14 cellular contexts compared by ENCODE assay signal in genomic region chr10:14873090-14873760, GRCh38. TPM values are rescaled to one million over a fixed set of nuclear protein-coding genes. Genes with fewer than 3 reads are reported as not detected.
A peak's percentile ranks its signal among the peaks of the same experiment; 100 is the strongest.
DNase-seq lines count a peak whose midpoint lies in the region; ATAC-seq, FAIRE-seq and TF ChIP-seq lines count a peak whose summit lies in the region.
"Had no signal": no experiment of that assay in that cellular context is flagged by ENCODE, and none has a peak within 500 bp of the region (broad histone marks: within the 10 kb centered on the region; RNA-seq: fewer than 3 reads in every experiment).

No MANE protein-coding gene starts in this region.

- H2BK12ac ChIP-seq in mesenchymal stem cell (ENCODE audit: low read length in 2 of 2) (no peak overlapping the region), H9 (ENCODE audit: insufficient read length, low read depth, low read length) (no peak overlapping the region)

- peaks cover 4 to 23% (median 20%) of the 10 kb centered on the region in 3 experiments; a peak in 6 of 7 replicates for H3K36me3 Mint-ChIP-seq in H9 (ENCODE audit: insufficient read depth in 1 of 3, low read depth in 3 of 3)

- H3K23me2 ChIP-seq in H9 (ENCODE audit: insufficient read length, low read depth, low read length, poor library complexity, severe bottlenecking), result no peaks in the 10 kb centered on the region

- H3K27me3 ChIP-seq in SJSA1 (replicated peaks) (no peaks in the 10 kb centered on the region), mesenchymal stem cell (ENCODE audit: control insufficient read depth in 1 of 2, insufficient read depth in 1 of 2, low read length in 2 of 2) (no peaks in the 10 kb centered on the region), H9 (ENCODE audit: insufficient read depth, low read length) (no peaks in the 10 kb centered on the region), BE2C (no peaks in the 10 kb centered on the region)

- H4K91ac ChIP-seq in mesenchymal stem cell (ENCODE audit: low read length) (no peak overlapping the region), H9 (ENCODE audit: insufficient read length, low read depth, low read length) (no peak overlapping the region)

- H3K4me1 ChIP-seq in SJSA1 (replicated peaks) (peaks cover 17% of the 10 kb centered on the region), mesenchymal stem cell (ENCODE audit: control insufficient read depth, insufficient read depth, low read depth, low read length) (peaks cover 7% of the 10 kb centered on the region), H9 (ENCODE audit: insufficient read depth, low read length) (peaks cover 5% of the 10 kb centered on the region; the same call in 1 of the 2 replicates), BE2C (peaks cover 2% of the 10 kb centered on the region)

- no peak overlapping the region for H3K4me3 Mint-ChIP-seq in H9

- H4K8ac ChIP-seq in mesenchymal stem cell (ENCODE audit: low read length), result no peak overlapping the region
- H4K8ac ChIP-seq in H9 (replicated peaks; ENCODE audit: insufficient read length, low read depth, low read length), result no peak overlapping the region

- no peak overlapping the region for H3T11ph ChIP-seq in H9 (ENCODE audit: low read length)

- H3K18ac ChIP-seq in mesenchymal stem cell (ENCODE audit: low read depth in 1 of 2, low read length in 2 of 2), result no peak overlapping the region
- H3K18ac ChIP-seq in H9 (ENCODE audit: insufficient read length, low read depth, low read length), result no peak overlapping the region

- H2BK5ac ChIP-seq in mesenchymal stem cell (ENCODE audit: low read depth, low read length, poor library complexity, severe bottlenecking) (no peak overlapping the region), H9 (ENCODE audit: insufficient read length, low read length) (no peak overlapping the region)

- no peaks in the 10 kb centered on the region; the same call in 1 of the 2 replicates for H3K79me2 ChIP-seq in H9 (ENCODE audit: insufficient read depth, low read length)

- H2AK5ac ChIP-seq in mesenchymal stem cell (ENCODE audit: low read length, severe bottlenecking), result no peak overlapping the region
- no peak overlapping the region for H2AK5ac ChIP-seq in H9 (ENCODE audit: insufficient read length, low read length)

- H3K23ac ChIP-seq in mesenchymal stem cell (ENCODE audit: low read length in 2 of 2) (no peak overlapping the region), H9 (ENCODE audit: insufficient read length, low read depth, low read length) (no peak overlapping the region)

- H3K36me3 ChIP-seq in SJSA1 (peaks cover 21% of the 10 kb centered on the region), mesenchymal stem cell (ENCODE audit: control insufficient read depth in 1 of 2, insufficient read depth in 2 of 2, low read depth in 1 of 2, low read length in 2 of 2) (peaks cover 0 to 39% of the 10 kb centered on the region in 2 experiments), BE2C (peaks cover 7% of the 10 kb centered on the region)

- H3K79me1 ChIP-seq in mesenchymal stem cell (replicated peaks; ENCODE audit: low read length, poor library complexity, severe bottlenecking) (peaks cover 19% of the 10 kb centered on the region), H9 (ENCODE audit: insufficient read depth, low read depth, low read length, poor library complexity, severe bottlenecking) (no peaks in the 10 kb centered on the region)

- intact Hi-C loops in posterior vena cava (cut with DNase I), result no loop called here

- no peak overlapping the region for H3K4ac ChIP-seq in mesenchymal stem cell (ENCODE audit: low read depth in 1 of 2, low read length in 2 of 2)
- no peak overlapping the region for H3K4ac ChIP-seq in H9 (ENCODE audit: low read depth, low read length)

- no peak overlapping the region for H2BK15ac ChIP-seq in mesenchymal stem cell (ENCODE audit: low read depth, poor library complexity, severe bottlenecking)
- no peak overlapping the region for H2BK15ac ChIP-seq in H9 (ENCODE audit: low read depth, low read length)

- 29% methylated on average over 1 of the region's 2 CpGs for WGBS in mesenchymal stem cell
- no CpG with 5 or more reads among the region's 2 CpGs for WGBS in H9 (ENCODE audit: extremely low coverage, insufficient read length, low lambda C conversion rate)

- no peak overlapping the region for H3K56ac ChIP-seq in H9 (ENCODE audit: insufficient read length, low read depth, low read length)

- no peaks in the 10 kb centered on the region for H3K27me3 Mint-ChIP-seq in H9 (ENCODE audit: low read depth)

- H3K4me1 Mint-ChIP-seq in H9, result peaks cover 16 to 23% of the 10 kb centered on the region in 2 experiments

- no peak overlapping the region for H3K4me2 ChIP-seq in mesenchymal stem cell (ENCODE audit: low read length, poor library complexity, severe bottlenecking)
- H3K4me2 ChIP-seq in H9 (ENCODE audit: insufficient read depth, insufficient read length, low read length), result no peak overlapping the region

- peak; percentile 69 for FAIRE-seq in GM18507 (lab: Jason Lieb, UNC)

- no peaks in the 10 kb centered on the region for H4K20me1 ChIP-seq in H9 (ENCODE audit: control insufficient read depth, insufficient read depth, insufficient read length)

- no peak overlapping the region for H3K27ac Mint-ChIP-seq in H9
- H3K27ac Mint-ChIP-seq: activated naive CD4-positive, alpha-beta T cell treated with anti-CD3 and anti-CD28 coated beads, Interleukin-2, amount 50 U/mL, for 72 hours had no signal

- H3K14ac ChIP-seq in mesenchymal stem cell (ENCODE audit: low read length in 2 of 2) (no peak overlapping the region), H9 (ENCODE audit: insufficient read depth, low read length) (no peak overlapping the region)

- H3K9ac ChIP-seq in mesenchymal stem cell (ENCODE audit: low read length) (no peak overlapping the region), H9 (ENCODE audit: extremely low read depth, insufficient read length, low read length) (no peak overlapping the region)

- H3K27ac ChIP-seq in SJSA1 (peak overlapping the region; percentile 38), mesenchymal stem cell (ENCODE audit: low read length, poor library complexity, severe bottlenecking) (no peak overlapping the region), H9 (ENCODE audit: insufficient read length, low read depth, low read length) (no peak overlapping the region)

- DNase-seq in GM18507 (ENCODE audit: extremely low spot score, insufficient read length, low read depth), result no peak
- DNase-seq in SJSA1 (ENCODE audit: low read depth in 1 of 2, low spot score in 2 of 2), result peak; percentile 50 to 85
- DNase-seq in mesenchymal stem cell, result peak; percentile 16
- no peak for DNase-seq in H9
- no peak for DNase-seq in OCI-M2 (lab: John Stamatoyannopoulos, UW; ENCODE audit: unreplicated experiment)
- no peak for DNase-seq in posterior vena cava (ENCODE audit: low spot score)
- DNase-seq in BE2C, result no peak
- DNase-seq: activated CD4-positive, CD25-positive, alpha-beta regulatory T cell treated with anti-CD3 and anti-CD28 coated beads, Interleukin-2, amount 50 U/mL, for 72 hours; DMS 273 treated with DMSO at 0.1 percent for 48 hours; NCI-H1417; OCI-M1; retina had no signal

- H2BK120ac ChIP-seq in mesenchymal stem cell (ENCODE audit: low read depth, low read length) (no peak overlapping the region), H9 (ENCODE audit: low read depth, low read length, poor library complexity, severe bottlenecking) (no peak overlapping the region)

- peak; percentile 39 for ATAC-seq in HG02759 (IDR thresholded peaks at IDR 0.05; ENCODE audit: unreplicated experiment)
- ATAC-seq: activated naive CD4-positive, alpha-beta T cell treated with anti-CD3 and anti-CD28 coated beads, Interleukin-2, amount 50 U/mL, for 72 hours had no signal

- TF ChIP-seq CTCF in H9 (conservative IDR thresholded peaks at IDR 0.05) (no peak), BE2C (IDR thresholded peaks at IDR 0.05; ENCODE audit: low read depth, low read length) (no peak)

- H2AFZ ChIP-seq in mesenchymal stem cell (ENCODE audit: low read depth, low read length) (no peak overlapping the region), H9 (ENCODE audit: low read length) (no peak overlapping the region)

- no peaks in the 10 kb centered on the region for H3K9me3 Mint-ChIP-seq in H9
- H3K9me3 Mint-ChIP-seq: activated naive CD4-positive, alpha-beta T cell treated with anti-CD3 and anti-CD28 coated beads, Interleukin-2, amount 50 U/mL, for 72 hours had no signal

- H3K4me3 ChIP-seq in SJSA1 (no peak overlapping the region), mesenchymal stem cell (ENCODE audit: insufficient read depth in 1 of 2, low read depth in 1 of 2, low read length in 2 of 2) (no peak overlapping the region), BE2C (ENCODE audit: low read depth, low read length) (no peak overlapping the region)

- no peak overlapping the region for H2BK20ac ChIP-seq in H9 (ENCODE audit: low read depth, low read length, poor library complexity, severe bottlenecking)

- H3K9me3 ChIP-seq in SJSA1 (replicated peaks) (no peaks in the 10 kb centered on the region), mesenchymal stem cell (ENCODE audit: control insufficient read depth, low read length) (no peaks in the 10 kb centered on the region), H9 (ENCODE audit: control insufficient read depth, low read depth, low read length) (no peaks in the 10 kb centered on the region), BE2C (no peaks in the 10 kb centered on the region)

- no peak overlapping the region for H4K5ac ChIP-seq in H9 (ENCODE audit: insufficient read length, low read depth, low read length)

RNA-seq across cellular contexts. Expression of gene SUV39H2, which starts 5.4 kb away (rescaled TPM):
- total RNA-seq in SJSA1 (2014; rRNA removed; shearing (Covaris generic)), result 45.1 and 46.0 TPM in 2 replicates
- polyA plus RNA-seq in mesenchymal stem cell (2013, experiment 1 of 2), result 7.4 TPM
- polyA plus RNA-seq in mesenchymal stem cell (2013, experiment 2 of 2), result 8.9 TPM
- total RNA-seq in H9 (2021) (59.7 and 62.6 TPM in 2 replicates), posterior vena cava (1 to 10 TPM; 7.5 to 9.3 TPM)
- 7.7 TPM for polyA plus RNA-seq in BE2C (2012; ENCODE audit: insufficient read depth, insufficient read length, low read depth)

RNA-seq across cellular contexts. Expression of gene HSPA14, which starts 35.1 kb away (rescaled TPM):
- total RNA-seq in SJSA1 (2014; rRNA removed; shearing (Covaris generic)), result 36.5 and 40.4 TPM in 2 replicates
- polyA plus RNA-seq in mesenchymal stem cell (2013, experiment 1 of 2), result 11.4 TPM
- polyA plus RNA-seq in mesenchymal stem cell (2013, experiment 2 of 2), result 11.7 TPM
- total RNA-seq in H9 (2021) (38.5 and 41.0 TPM in 2 replicates), posterior vena cava (10 to 100 TPM in 1 of 2 donors, 1 to 10 TPM in 1; 9.9 to 13.9 TPM)
- 17.1 TPM for polyA plus RNA-seq in BE2C (2012; ENCODE audit: insufficient read depth, insufficient read length, low read depth)

RNA-seq across cellular contexts. Expression of gene MSANTD7, which starts 35.1 kb away (rescaled TPM):
- 18.2 and 25.7 TPM in 2 replicates for total RNA-seq in SJSA1 (2014; rRNA removed; shearing (Covaris generic))
- 9.5 TPM for polyA plus RNA-seq in mesenchymal stem cell (2013, experiment 1 of 2)
- 9.3 TPM for polyA plus RNA-seq in mesenchymal stem cell (2013, experiment 2 of 2)
- total RNA-seq in H9 (2021) (23.1 and 25.0 TPM in 2 replicates), posterior vena cava (1 to 10 TPM; 5.9 to 8.8 TPM)
- 12.3 TPM for polyA plus RNA-seq in BE2C (2012; ENCODE audit: insufficient read depth, insufficient read length, low read depth)

RNA-seq across cellular contexts. Expression of gene CDNF, which starts 35.4 kb away (rescaled TPM):
- 0.29 and 0.38 TPM in 2 replicates for total RNA-seq in SJSA1 (2014; rRNA removed; shearing (Covaris generic))
- 0.99 TPM for polyA plus RNA-seq in mesenchymal stem cell (2013, experiment 1 of 2)
- 0.89 TPM for polyA plus RNA-seq in mesenchymal stem cell (2013, experiment 2 of 2)
- total RNA-seq in H9 (2021) (0.86 and 1.3 TPM in 2 replicates), posterior vena cava (1 to 10 TPM in 1 of 2 donors, under 1 TPM in 1; 0.95 to 1.8 TPM)
- 1.5 TPM for polyA plus RNA-seq in BE2C (2012; ENCODE audit: insufficient read depth, insufficient read length, low read depth)

Comparison
In these comparisons a context has a peak if more than half of its experiments do, and no peak if none do; other contexts are left out.
1. DNase-seq: peak in SJSA1 (2 of 2) and mesenchymal stem cell (single experiment); none in GM18507 (single experiment), H9 (single experiment), OCI-M2 (single experiment), posterior vena cava (single experiment) and BE2C (single experiment).